In the genomic region with DNA sequence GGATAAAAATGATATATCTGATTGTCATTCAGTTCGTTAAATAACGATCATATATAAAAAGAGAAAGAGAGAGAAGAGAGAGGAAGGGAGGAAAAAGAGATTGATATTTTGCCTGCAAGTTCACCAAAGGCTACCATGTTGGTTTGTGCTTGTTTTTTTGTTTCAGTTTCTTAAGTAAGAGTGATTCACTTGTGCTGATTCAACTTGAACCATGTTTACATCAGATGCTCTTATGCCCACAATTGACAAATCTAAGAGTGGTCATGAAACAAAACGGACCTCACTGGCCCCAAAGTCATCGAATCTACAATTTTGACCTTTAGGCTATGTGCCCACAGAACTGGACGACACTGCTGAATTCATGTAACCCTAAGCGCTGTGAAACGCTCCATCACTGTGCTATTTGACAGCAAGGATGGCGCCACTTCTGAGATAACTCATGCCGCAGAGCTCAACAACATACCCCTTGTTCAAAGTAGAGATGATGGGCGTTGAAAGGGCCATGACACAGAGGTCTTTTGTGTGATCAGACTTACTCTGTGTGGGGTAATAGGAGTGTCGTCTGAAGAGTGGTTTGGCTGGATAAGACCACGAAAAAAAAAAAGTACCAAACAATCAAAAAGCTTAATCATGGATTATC, we compare ENCODE assay signal across 10 cellular contexts.
A peak's percentile ranks its signal among the peaks of the same experiment; 100 is the strongest.
DNase-seq lines count a peak whose midpoint lies in the region; ATAC-seq lines count a peak whose summit lies in the region.
"Had no signal": no experiment of that assay in that cellular context is flagged by ENCODE, and none has a peak within 500 bp of the region (broad histone marks: within the 10 kb centered on the region; RNA-seq: fewer than 3 reads in every experiment).

No MANE protein-coding gene starts in this region.

- DNase-seq in stimulated activated naive CD4-positive, alpha-beta T cell treated with Interleukin-2 at 50 U/mL for 16 hours (lab: John Stamatoyannopoulos, UW), result peak; percentile 8
- no peak for DNase-seq in stimulated activated naive CD4-positive, alpha-beta T cell (lab: John Stamatoyannopoulos, UW)
- DNase-seq in activated naive CD4-positive, alpha-beta T cell treated with anti-CD3 and anti-CD28 coated beads, Interleukin-2, amount 50 U/mL, for 72 hours (ENCODE audit: low spot score in 2 of 2), result peak in 1 of 2 donors; percentile 15
- peak; percentile 59 for DNase-seq in iris pigment epithelial cell (ENCODE audit: low read depth)
- no peak for DNase-seq in Right ventricle myocardium superior
- DNase-seq in DMS79 treated with DMSO at 0.1 percent for 48 hours (lab: John Stamatoyannopoulos, UW), result no peak
- DNase-seq: activated naive CD8-positive, alpha-beta T cell treated with anti-CD3 and anti-CD28 coated beads, Interleukin-2, amount 10 ng/mL, durations not matched to agents 7 days and 5 days; DND-41 had no signal

- H3K27ac Mint-ChIP-seq in activated naive CD4-positive, alpha-beta T cell treated with anti-CD3 and anti-CD28 coated beads, Interleukin-2, amount 50 U/mL, for 72 hours, result peak overlapping the region; percentile 26 to 30
- H3K27ac Mint-ChIP-seq: activated naive CD8-positive, alpha-beta T cell treated with anti-CD3 and anti-CD28 coated beads, Interleukin-2, amount 10 ng/mL, durations not matched to agents 7 days and 5 days had no signal

- peaks cover 6 to 7% of the 10 kb centered on the region in 2 donors for H3K9me3 Mint-ChIP-seq in activated naive CD4-positive, alpha-beta T cell treated with anti-CD3 and anti-CD28 coated beads, Interleukin-2, amount 50 U/mL, for 72 hours
- H3K9me3 Mint-ChIP-seq: activated naive CD8-positive, alpha-beta T cell treated with anti-CD3 and anti-CD28 coated beads, Interleukin-2, amount 10 ng/mL, durations not matched to agents 7 days and 5 days had no signal

- peaks cover 5 to 7% of the 10 kb centered on the region in 2 donors for H3K36me3 Mint-ChIP-seq in activated naive CD4-positive, alpha-beta T cell treated with anti-CD3 and anti-CD28 coated beads, Interleukin-2, amount 50 U/mL, for 72 hours
- H3K36me3 Mint-ChIP-seq: activated naive CD8-positive, alpha-beta T cell treated with anti-CD3 and anti-CD28 coated beads, Interleukin-2, amount 10 ng/mL, durations not matched to agents 7 days and 5 days had no signal

- peak; percentile 57 to 87 for ATAC-seq in activated naive CD4-positive, alpha-beta T cell treated with anti-CD3 and anti-CD28 coated beads, Interleukin-2, amount 50 U/mL, for 72 hours
- no peak for ATAC-seq in Right ventricle myocardium superior (ENCODE audit: poor library complexity)
- no peak for ATAC-seq in GM21526 (IDR thresholded peaks at IDR 0.05; ENCODE audit: low FRiP score, unreplicated experiment)
- ATAC-seq in GM18873 (IDR thresholded peaks at IDR 0.05; ENCODE audit: low FRiP score, unreplicated experiment), result no peak

- intact Hi-C loops in Right ventricle myocardium superior (cut with DNase I), result no loop called here

Comparison
In these comparisons a context has a peak if more than half of its experiments do, and no peak if none do; other contexts are left out.
1. DNase-seq: peak in stimulated activated naive CD4-positive, alpha-beta T cell treated with Interleukin-2 at 50 U/mL for 16 hours (single experiment) and iris pigment epithelial cell (single experiment); none in stimulated activated naive CD4-positive, alpha-beta T cell (0 of 6), Right ventricle myocardium superior (single experiment) and DMS79 treated with DMSO at 0.1 percent for 48 hours (single experiment).
2. ATAC-seq: peak in activated naive CD4-positive, alpha-beta T cell treated with anti-CD3 and anti-CD28 coated beads, Interleukin-2, amount 50 U/mL, for 72 hours (2 of 2); none in Right ventricle myocardium superior (single experiment), GM21526 (single experiment) and GM18873 (single experiment).